In the genomic region with DNA sequence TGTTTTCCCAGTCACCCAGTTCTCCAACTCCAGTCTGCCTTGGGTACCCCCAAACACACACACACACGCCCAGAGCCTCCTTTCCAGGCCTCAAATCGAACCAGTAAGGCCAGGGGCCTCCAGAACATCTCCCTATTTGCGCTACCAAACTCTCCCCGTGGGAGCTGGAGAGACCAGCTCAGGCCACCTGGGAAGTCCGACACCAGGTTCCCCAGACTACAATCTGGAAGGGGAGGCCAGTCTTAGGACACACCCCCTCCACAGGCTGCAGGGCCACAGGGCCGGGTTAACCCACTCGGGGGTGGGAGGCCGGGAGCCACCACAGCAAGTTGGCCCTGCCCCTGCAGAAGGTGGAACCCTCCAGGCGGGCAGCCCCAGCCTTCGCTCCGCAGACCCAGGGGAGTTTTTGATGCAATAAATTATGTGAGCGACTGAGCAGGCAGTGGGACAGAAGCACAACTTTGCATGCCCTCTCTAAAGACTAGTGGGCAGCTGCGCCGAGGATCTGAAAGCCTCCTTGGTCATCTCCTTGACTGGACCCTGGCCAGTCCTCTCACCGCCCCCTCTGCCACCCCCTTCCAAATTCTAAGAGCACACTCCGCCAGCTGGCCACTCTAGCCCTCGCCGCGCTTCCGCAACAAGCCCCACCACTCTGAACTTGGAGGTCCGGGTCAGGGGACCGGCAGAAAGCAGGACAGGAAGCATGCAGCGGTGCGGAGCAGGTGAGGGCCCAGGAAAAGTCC, we compare ENCODE assay signal across 1 cellular context.
TF ChIP-seq lines count a peak whose summit lies in the region.

No MANE protein-coding gene starts in this region.

TF ChIP-seq in H1, 55 proteins besides CTCF, POLR2A, EP300 and RAD21:
- TF ChIP-seq, protein P1, sequence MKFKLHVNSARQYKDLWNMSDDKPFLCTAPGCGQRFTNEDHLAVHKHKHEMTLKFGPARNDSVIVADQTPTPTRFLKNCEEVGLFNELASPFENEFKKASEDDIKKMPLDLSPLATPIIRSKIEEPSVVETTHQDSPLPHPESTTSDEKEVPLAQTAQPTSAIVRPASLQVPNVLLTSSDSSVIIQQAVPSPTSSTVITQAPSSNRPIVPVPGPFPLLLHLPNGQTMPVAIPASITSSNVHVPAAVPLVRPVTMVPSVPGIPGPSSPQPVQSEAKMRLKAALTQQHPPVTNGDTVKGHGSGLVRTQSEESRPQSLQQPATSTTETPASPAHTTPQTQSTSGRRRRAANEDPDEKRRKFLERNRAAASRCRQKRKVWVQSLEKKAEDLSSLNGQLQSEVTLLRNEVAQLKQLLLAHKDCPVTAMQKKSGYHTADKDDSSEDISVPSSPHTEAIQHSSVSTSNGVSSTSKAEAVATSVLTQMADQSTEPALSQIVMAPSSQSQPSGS (IDR thresholded peaks at IDR 0.05; ENCODE audit: low read length): no peak
- no peak for TF ChIP-seq CEBPB (IDR thresholded peaks at IDR 0.05; ENCODE audit: low read depth, low read length)
- TF ChIP-seq RNF2 (IDR thresholded peaks at IDR 0.05; ENCODE audit: borderline replicate concordance, low read depth, low read length, missing control alignments, poor library complexity, severe bottlenecking): peak; percentile 47
